Comparison of ENCODE assay signal across 8 cellular contexts in genomic region chr1:2314297-2314802, GRCh38.
DNase-seq lines count a peak whose midpoint lies in the region; ATAC-seq and TF ChIP-seq lines count a peak whose summit lies in the region.

No MANE protein-coding gene starts in this region.

- H3K27ac ChIP-seq in thoracic aorta, result peak overlapping the region; percentile 87 to 95

- DNase-seq in DMS53 (lab: John Stamatoyannopoulos, UW) (peak; percentile 71), NCI-H1105 (lab: John Stamatoyannopoulos, UW) (peak; percentile 19), left lobe of liver (ENCODE audit: low spot score) (no peak), thoracic aorta (ENCODE audit: low spot score) (no peak), NCI-H524 treated with DMSO at 0.1 percent for 48 hours (lab: John Stamatoyannopoulos, UW) (no peak), NCI-H1436 (lab: John Stamatoyannopoulos, UW) (no peak)

- no peak for TF ChIP-seq CTCF in thoracic aorta (IDR thresholded peaks at IDR 0.05)

- peaks cover 39 to 79% of the 10 kb centered on the region in 2 donors for H3K4me1 ChIP-seq in thoracic aorta (ENCODE audit: control insufficient read depth in 1 of 2, low read depth in 2 of 2)

- peaks cover 55% of the 10 kb centered on the region for H3K4me1 Mint-ChIP-seq in dendritic cell treated with granulocyte-macrophage colony-stimulating factor and Interleukin-4, amounts not matched to agents 40 ng/mL and 50 ng/mL, for 4 days (ENCODE audit: low read depth)

- H3K4me3 ChIP-seq in thoracic aorta, result peak overlapping the region; percentile 80

- no peaks in the 10 kb centered on the region for H3K27me3 ChIP-seq in thoracic aorta (replicated peaks; ENCODE audit: insufficient read depth)

- H3K4me3 Mint-ChIP-seq in dendritic cell treated with granulocyte-macrophage colony-stimulating factor and Interleukin-4, amounts not matched to agents 40 ng/mL and 50 ng/mL, for 4 days, result peak overlapping the region; percentile 55

- H3K36me3 Mint-ChIP-seq in dendritic cell treated with granulocyte-macrophage colony-stimulating factor and Interleukin-4, amounts not matched to agents 40 ng/mL and 50 ng/mL, for 4 days (ENCODE audit: low read depth), result peaks cover 17% of the 10 kb centered on the region

- peaks cover 11% of the 10 kb centered on the region for H3K27me3 Mint-ChIP-seq in dendritic cell treated with granulocyte-macrophage colony-stimulating factor and Interleukin-4, amounts not matched to agents 40 ng/mL and 50 ng/mL, for 4 days

- H3K9me3 ChIP-seq in thoracic aorta, result no peaks in the 10 kb centered on the region

- peak overlapping the region; percentile 90 for H3K27ac Mint-ChIP-seq in dendritic cell treated with granulocyte-macrophage colony-stimulating factor and Interleukin-4, amounts not matched to agents 40 ng/mL and 50 ng/mL, for 4 days

- intact Hi-C loops in dendritic cell treated with granulocyte-macrophage colony-stimulating factor and Interleukin-4, amounts not matched to agents 40 ng/mL and 50 ng/mL, for 4 days (cut with micrococcal nuclease), result loop anchor here (2.0 to 5.0 kb wide), 3 partner anchors 14 to 82 kb away; no protein-coding TSS in a partner anchor

- peak; percentile 13 for ATAC-seq in left lobe of liver
- ATAC-seq in thoracic aorta (ENCODE audit: insufficient number of reproducible peaks, low FRiP score, low read depth), result peak; percentile 38
- no peak for ATAC-seq in HG02970 (IDR thresholded peaks at IDR 0.05; ENCODE audit: low FRiP score, unreplicated experiment)

- H3K36me3 ChIP-seq in thoracic aorta, result no peaks in the 10 kb centered on the region

- H3K9me3 Mint-ChIP-seq in dendritic cell treated with granulocyte-macrophage colony-stimulating factor and Interleukin-4, amounts not matched to agents 40 ng/mL and 50 ng/mL, for 4 days, result no peaks in the 10 kb centered on the region

Comparison
In these comparisons a context has a peak if more than half of its experiments do, and no peak if none do; other contexts are left out.
1. DNase-seq: peak in DMS53 (single experiment) and NCI-H1105 (single experiment); none in left lobe of liver (single experiment), thoracic aorta (single experiment), NCI-H524 treated with DMSO at 0.1 percent for 48 hours (single experiment) and NCI-H1436 (single experiment).